In genomic region chr19:50820549-50821247, GRCh38 we compare ENCODE assay signal across 10 cellular contexts. TPM values are rescaled to one million over a fixed set of nuclear protein-coding genes. Genes with fewer than 3 reads are reported as not detected.
A peak's percentile ranks its signal among the peaks of the same experiment; 100 is the strongest.
DNase-seq lines count a peak whose midpoint lies in the region; ATAC-seq and TF ChIP-seq lines count a peak whose summit lies in the region.
"Had no signal": no experiment of that assay in that cellular context is flagged by ENCODE, and none has a peak within 500 bp of the region (broad histone marks: within the 10 kb centered on the region; RNA-seq: fewer than 3 reads in every experiment).

No MANE protein-coding gene starts in this region.

- peaks cover 18% of the 10 kb centered on the region for H3K4me1 Mint-ChIP-seq in CD4-positive, alpha-beta T cell (ENCODE audit: low read depth)
- H3K4me1 Mint-ChIP-seq in activated CD4-positive, alpha-beta memory T cell treated with anti-CD3 and anti-CD28 coated beads for 36 hours (ENCODE audit: low read depth) = peaks cover 41% of the 10 kb centered on the region

- no peaks in the 10 kb centered on the region for H3K36me3 Mint-ChIP-seq in CD4-positive, alpha-beta T cell (ENCODE audit: low read depth)
- H3K36me3 Mint-ChIP-seq in activated CD4-positive, alpha-beta memory T cell treated with anti-CD3 and anti-CD28 coated beads for 36 hours = no peaks in the 10 kb centered on the region

- CTCF ChIA-PET in CD4-positive, alpha-beta T cell (lab: Charles Lee) = no interaction called here
- CTCF ChIA-PET in activated CD4-positive, alpha-beta memory T cell treated with anti-CD3 and anti-CD28 coated beads for 36 hours (lab: Charles Lee) = interaction anchor here (1.7 kb wide), 1 partner anchor 101 kb away, joined by 5 read pairs; no protein-coding TSS in a partner anchor

- POLR2A ChIA-PET in CD4-positive, alpha-beta T cell (lab: Charles Lee) = no interaction called here
- POLR2A ChIA-PET in activated CD4-positive, alpha-beta memory T cell treated with anti-CD3 and anti-CD28 coated beads for 36 hours (lab: Charles Lee) = interaction anchor here (0.9 to 2.2 kb wide), 3 partner anchors 11 to 24 kb away, joined by 3 to 9 read pairs (median 4); no protein-coding TSS in a partner anchor

- H3K9me3 Mint-ChIP-seq in CD4-positive, alpha-beta T cell = no peaks in the 10 kb centered on the region
- H3K9me3 Mint-ChIP-seq in activated CD4-positive, alpha-beta memory T cell treated with anti-CD3 and anti-CD28 coated beads for 36 hours = no peaks in the 10 kb centered on the region

- peak overlapping the region; percentile 11 for H3K4me3 Mint-ChIP-seq in CD4-positive, alpha-beta T cell
- peak overlapping the region; percentile 1 for H3K4me3 Mint-ChIP-seq in activated CD4-positive, alpha-beta memory T cell treated with anti-CD3 and anti-CD28 coated beads for 36 hours

- peaks cover 80% of the 10 kb centered on the region for H3K27me3 Mint-ChIP-seq in CD4-positive, alpha-beta T cell
- peaks cover 60% of the 10 kb centered on the region for H3K27me3 Mint-ChIP-seq in activated CD4-positive, alpha-beta memory T cell treated with anti-CD3 and anti-CD28 coated beads for 36 hours

- H3K4me1 ChIP-seq in lower lobe of right lung = peaks cover 8% of the 10 kb centered on the region

- no peak for TF ChIP-seq CTCF in CD4-positive, alpha-beta T cell (IDR thresholded peaks at IDR 0.05)
- TF ChIP-seq CTCF in lower lobe of right lung (IDR thresholded peaks at IDR 0.05) = no peak

- H3K36me3 ChIP-seq in lower lobe of right lung = no peaks in the 10 kb centered on the region

- H3K27me3 ChIP-seq in CD4-positive, alpha-beta T cell (ENCODE audit: control insufficient read depth, insufficient read depth, low read length) = peaks cover 55% of the 10 kb centered on the region
- H3K27me3 ChIP-seq in lower lobe of right lung (ENCODE audit: low read depth) = peaks cover 75% of the 10 kb centered on the region

- peak overlapping the region; percentile 8 for H3K4me3 ChIP-seq in lower lobe of right lung

- H3K27ac ChIP-seq in CD4-positive, alpha-beta T cell (ENCODE audit: low read depth, low read length) = no peak overlapping the region
- H3K27ac ChIP-seq in lower lobe of right lung = no peak overlapping the region
- H3K27ac ChIP-seq: epithelial cell of prostate had no signal

- no peak overlapping the region for H3K27ac Mint-ChIP-seq in CD4-positive, alpha-beta T cell
- no peak overlapping the region for H3K27ac Mint-ChIP-seq in activated CD4-positive, alpha-beta memory T cell treated with anti-CD3 and anti-CD28 coated beads for 36 hours

- ATAC-seq in CD4-positive, alpha-beta T cell (ENCODE audit: poor library complexity) = no peak
- no peak for ATAC-seq in lower lobe of right lung
- no peak for ATAC-seq in GM19455 (IDR thresholded peaks at IDR 0.05; ENCODE audit: unreplicated experiment)

- no peak for DNase-seq in CD4-positive, alpha-beta T cell
- DNase-seq in GM19238 (ENCODE audit: insufficient read length, low spot score) = peak; percentile 66
- DNase-seq in activated CD4-positive, alpha-beta memory T cell treated with anti-CD3 and anti-CD28 coated beads for 36 hours = no peak
- DNase-seq in lower lobe of right lung = no peak
- DNase-seq in NCI-H146 treated with DMSO at 0.1 percent for 48 hours (lab: John Stamatoyannopoulos, UW; ENCODE audit: unreplicated experiment) = no peak
- no peak for DNase-seq in SW 1271 (lab: John Stamatoyannopoulos, UW)
- no peak for DNase-seq in NCI-H2227 treated with DMSO at 0.1 percent for 48 hours (lab: John Stamatoyannopoulos, UW)
- DNase-seq: NCI-H2171 had no signal

- intact Hi-C loops in CD4-positive, alpha-beta T cell (cut with DNase I, micrococcal nuclease) = no loop called here
- intact Hi-C loops in activated CD4-positive, alpha-beta memory T cell treated with anti-CD3 and anti-CD28 coated beads for 36 hours (cut with micrococcal nuclease) = no loop called here
- intact Hi-C loops in lower lobe of right lung (cut with DNase I) = no loop called here

- no peaks in the 10 kb centered on the region for H3K9me3 ChIP-seq in CD4-positive, alpha-beta T cell (ENCODE audit: control insufficient read depth, low read length)
- H3K9me3 ChIP-seq in lower lobe of right lung = no peaks in the 10 kb centered on the region

RNA-seq across cellular contexts. Expression of gene KLK1, which starts 2.9 kb away (rescaled TPM):
- not detected for total RNA-seq in CD4-positive, alpha-beta T cell
- under 1 TPM; 0.59 to 0.73 TPM for total RNA-seq in activated CD4-positive, alpha-beta memory T cell treated with anti-CD3 and anti-CD28 coated beads for 36 hours
- total RNA-seq in lower lobe of right lung = 1.9 TPM

RNA-seq across cellular contexts. Expression of gene KLK15, which starts 12.7 kb away (rescaled TPM):
- not detected for total RNA-seq in CD4-positive, alpha-beta T cell
- not detected for total RNA-seq in activated CD4-positive, alpha-beta memory T cell treated with anti-CD3 and anti-CD28 coated beads for 36 hours
- total RNA-seq in lower lobe of right lung = not detected

RNA-seq across cellular contexts. Expression of gene ACP4, which starts 30.5 kb away (rescaled TPM):
- total RNA-seq in CD4-positive, alpha-beta T cell = not detected
- not detected for total RNA-seq in activated CD4-positive, alpha-beta memory T cell treated with anti-CD3 and anti-CD28 coated beads for 36 hours
- not detected for total RNA-seq in lower lobe of right lung

RNA-seq across cellular contexts. Expression of gene KLK3, which starts 34.0 kb away (rescaled TPM):
- not detected for total RNA-seq in CD4-positive, alpha-beta T cell
- total RNA-seq in activated CD4-positive, alpha-beta memory T cell treated with anti-CD3 and anti-CD28 coated beads for 36 hours = not detected
- total RNA-seq in lower lobe of right lung = not detected

RNA-seq across cellular contexts. Expression of gene GPR32, which starts 50.4 kb away (rescaled TPM):
- not detected for total RNA-seq in CD4-positive, alpha-beta T cell
- not detected for total RNA-seq in activated CD4-positive, alpha-beta memory T cell treated with anti-CD3 and anti-CD28 coated beads for 36 hours
- not detected for total RNA-seq in lower lobe of right lung
